Comparison of ENCODE assay signal across 1 cellular context in the genomic region with DNA sequence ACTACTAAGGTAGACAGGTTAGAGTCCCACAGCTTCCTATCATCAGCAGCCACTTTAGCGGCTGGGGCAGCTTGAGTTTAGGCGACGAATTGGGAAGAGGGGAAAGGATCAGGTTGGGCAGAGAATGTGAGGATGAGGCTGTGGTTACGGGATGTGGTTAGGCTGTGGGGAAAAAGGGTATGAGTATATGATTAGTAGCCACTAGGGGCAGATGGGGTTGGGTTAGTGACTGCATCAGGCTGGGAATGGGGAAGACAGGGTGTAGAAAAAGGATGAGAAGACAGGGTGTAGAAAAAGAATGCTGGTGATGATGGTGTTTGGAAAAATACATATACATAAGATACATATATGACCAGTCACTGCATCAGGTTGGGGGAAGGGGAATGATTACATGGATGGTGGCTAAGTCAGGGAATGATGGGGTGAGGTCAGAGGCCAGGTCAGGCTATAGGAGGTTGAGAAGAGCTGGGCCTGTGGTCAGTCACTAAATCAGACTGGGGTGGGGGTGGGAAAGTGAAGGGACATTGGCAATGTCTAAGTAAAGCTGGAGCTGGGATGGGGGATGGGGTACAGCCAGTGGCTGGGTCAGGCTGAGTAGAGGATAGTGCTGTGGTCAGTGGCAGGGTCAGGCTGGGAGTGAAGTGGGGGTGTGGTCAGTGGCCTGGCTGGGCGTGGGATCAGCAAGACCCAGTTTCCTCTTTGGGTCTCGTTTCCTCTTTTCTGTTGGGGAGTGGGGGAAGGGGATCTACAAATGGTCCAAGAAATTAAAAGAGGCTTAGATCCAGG.
TF ChIP-seq lines count a peak whose summit lies in the region.

No MANE protein-coding gene starts in this region.

TF ChIP-seq in A549, 52 proteins besides CTCF, POLR2A, EP300 and RAD21 (continued from another document):
- TF ChIP-seq, protein P1, sequence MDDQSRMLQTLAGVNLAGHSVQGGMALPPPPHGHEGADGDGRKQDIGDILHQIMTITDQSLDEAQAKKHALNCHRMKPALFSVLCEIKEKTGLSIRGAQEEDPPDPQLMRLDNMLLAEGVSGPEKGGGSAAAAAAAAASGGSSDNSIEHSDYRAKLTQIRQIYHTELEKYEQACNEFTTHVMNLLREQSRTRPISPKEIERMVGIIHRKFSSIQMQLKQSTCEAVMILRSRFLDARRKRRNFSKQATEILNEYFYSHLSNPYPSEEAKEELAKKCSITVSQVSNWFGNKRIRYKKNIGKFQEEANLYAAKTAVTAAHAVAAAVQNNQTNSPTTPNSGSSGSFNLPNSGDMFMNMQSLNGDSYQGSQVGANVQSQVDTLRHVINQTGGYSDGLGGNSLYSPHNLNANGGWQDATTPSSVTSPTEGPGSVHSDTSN (IDR thresholded peaks at IDR 0.05), result no peak
- no peak for TF ChIP-seq SMC3 (IDR thresholded peaks at IDR 0.05)
- no peak for TF ChIP-seq GATA3 (IDR thresholded peaks at IDR 0.05; ENCODE audit: borderline replicate concordance)
- no peak for TF ChIP-seq RARB (CRISPR knock-in tag; IDR thresholded peaks at IDR 0.05)
- no peak for TF ChIP-seq TFCP2L1 (CRISPR knock-in tag; IDR thresholded peaks at IDR 0.05)
